Comparison of ENCODE assay signal across 8 cellular contexts in the genomic region with DNA sequence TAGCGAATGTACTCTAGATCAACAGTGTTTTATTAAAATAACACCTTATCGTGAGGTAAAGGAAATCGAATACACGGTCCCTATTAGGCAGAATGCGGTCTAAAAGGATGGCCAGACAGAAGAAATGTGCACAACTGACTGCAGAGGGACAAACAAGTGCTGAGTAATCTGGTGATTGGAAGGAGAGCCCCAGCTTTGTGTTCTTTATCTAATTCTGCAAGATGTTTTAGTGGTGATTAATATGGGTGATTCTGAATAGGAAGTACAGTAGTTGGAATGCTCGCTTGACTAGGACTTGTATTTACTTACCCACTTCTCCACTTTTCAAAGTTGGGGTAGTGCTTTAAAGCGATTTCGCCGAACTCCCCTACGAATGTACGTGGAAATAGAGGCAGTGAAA. TPM values are rescaled to one million over a fixed set of nuclear protein-coding genes. Genes with fewer than 3 reads are reported as not detected.
A peak's percentile ranks its signal among the peaks of the same experiment; 100 is the strongest.
DNase-seq lines count a peak whose midpoint lies in the region; ATAC-seq and TF ChIP-seq lines count a peak whose summit lies in the region.

No MANE protein-coding gene starts in this region.

- TF ChIP-seq POLR2A in esophagus muscularis mucosa (IDR thresholded peaks at IDR 0.05; ENCODE audit: low read depth): no peak
- no peak for TF ChIP-seq POLR2A in ovary (IDR thresholded peaks at IDR 0.05)

- H3K9me3 Mint-ChIP-seq in stimulated activated naive CD8-positive, alpha-beta T cell treated with anti-CD3 and anti-CD28 coated beads, Interleukin-15, Interleukin-2, amounts not matched to agents 100 ng/mL and 50 ng/mL, for 24 hours: no peaks in the 10 kb centered on the region

- no peak for ATAC-seq in stimulated activated naive CD8-positive, alpha-beta T cell treated with anti-CD3 and anti-CD28 coated beads, Interleukin-15, Interleukin-2, amounts not matched to agents 100 U/mL and 50 U/mL, for 24 hours
- ATAC-seq in GM19463 (IDR thresholded peaks at IDR 0.05; ENCODE audit: unreplicated experiment): no peak
- ATAC-seq in GM18511 (IDR thresholded peaks at IDR 0.05; ENCODE audit: unreplicated experiment): no peak

- TF ChIP-seq CTCF in esophagus muscularis mucosa (IDR thresholded peaks at IDR 0.05): no peak
- TF ChIP-seq CTCF in ovary (IDR thresholded peaks at IDR 0.05): no peak

- TF ChIP-seq EP300 in esophagus muscularis mucosa (IDR thresholded peaks at IDR 0.05) (no peak), ovary (IDR thresholded peaks at IDR 0.05) (no peak)

- peaks cover 46% of the 10 kb centered on the region for H3K4me1 Mint-ChIP-seq in stimulated activated naive CD8-positive, alpha-beta T cell treated with anti-CD3 and anti-CD28 coated beads, Interleukin-15, Interleukin-2, amounts not matched to agents 100 ng/mL and 50 ng/mL, for 24 hours (ENCODE audit: low read depth)

- H3K27me3 Mint-ChIP-seq in stimulated activated naive CD8-positive, alpha-beta T cell treated with anti-CD3 and anti-CD28 coated beads, Interleukin-15, Interleukin-2, amounts not matched to agents 100 ng/mL and 50 ng/mL, for 24 hours: no peaks in the 10 kb centered on the region

- 38% methylated on average over 11 of the region's 11 CpGs for WGBS in esophagus muscularis mucosa
- WGBS in ovary, 3 donors: 29 to 32% (median 31%) methylated on average over 11 of the region's 11 CpGs

- H3K4me3 ChIP-seq in esophagus muscularis mucosa (peak overlapping the region; percentile 68 to 82 (median 72)), ovary (peak overlapping the region; percentile 54)

- H3K9me3 ChIP-seq in esophagus muscularis mucosa: peaks cover 0 to 4% (median 0%) of the 10 kb centered on the region in 4 donors
- no peaks in the 10 kb centered on the region for H3K9me3 ChIP-seq in ovary

- intact Hi-C loops in esophagus muscularis mucosa (cut with DNase I): no loop called here
- intact Hi-C loops in ovary (cut with DNase I): no loop called here

- H3K27ac Mint-ChIP-seq in stimulated activated naive CD8-positive, alpha-beta T cell treated with anti-CD3 and anti-CD28 coated beads, Interleukin-15, Interleukin-2, amounts not matched to agents 100 ng/mL and 50 ng/mL, for 24 hours: peak overlapping the region; percentile 83

- peaks cover 6 to 50% (median 33%) of the 10 kb centered on the region in 4 donors for H3K4me1 ChIP-seq in esophagus muscularis mucosa
- no peaks in the 10 kb centered on the region for H3K4me1 ChIP-seq in ovary (ENCODE audit: insufficient read depth)

- H3K36me3 Mint-ChIP-seq in stimulated activated naive CD8-positive, alpha-beta T cell treated with anti-CD3 and anti-CD28 coated beads, Interleukin-15, Interleukin-2, amounts not matched to agents 100 ng/mL and 50 ng/mL, for 24 hours (ENCODE audit: low read depth): no peaks in the 10 kb centered on the region

- DNase-seq in stimulated activated naive CD8-positive, alpha-beta T cell treated with anti-CD3 and anti-CD28 coated beads, Interleukin-15, Interleukin-2, amounts not matched to agents 100 U/mL and 50 U/mL, for 24 hours: no peak
- DNase-seq in SW480 (ENCODE audit: low spot score) (peak; percentile 46), esophagus muscularis mucosa (ENCODE audit: extremely low spot score) (no peak), ovary (no peak), NCI-H1930 (lab: John Stamatoyannopoulos, UW) (no peak)

- H3K4me3 Mint-ChIP-seq in stimulated activated naive CD8-positive, alpha-beta T cell treated with anti-CD3 and anti-CD28 coated beads, Interleukin-15, Interleukin-2, amounts not matched to agents 100 ng/mL and 50 ng/mL, for 24 hours: peak overlapping the region; percentile 96

- no peaks in the 10 kb centered on the region for H3K36me3 ChIP-seq in esophagus muscularis mucosa
- no peaks in the 10 kb centered on the region for H3K36me3 ChIP-seq in ovary

- peak overlapping the region; percentile 91 to 93 (median 92) for H3K27ac ChIP-seq in esophagus muscularis mucosa (replicated peaks in 1 of 4)
- peak overlapping the region in 1 of 2 donors; percentile 88 for H3K27ac ChIP-seq in ovary

- H3K27me3 ChIP-seq in esophagus muscularis mucosa (peaks cover 0 to 4% (median 0%) of the 10 kb centered on the region in 4 donors), ovary (no peaks in the 10 kb centered on the region)

RNA-seq across cellular contexts. Expression of a gene that starts 1.2 kb away (rescaled TPM):
- 10 to 100 TPM; 24.4 to 31.9 (median 27.6) TPM for total RNA-seq in esophagus muscularis mucosa
- 10 to 100 TPM; 11.0 to 17.9 (median 15.3) TPM for total RNA-seq in ovary
- 10 to 100 TPM in 1 of 2 donors, 1 to 10 TPM in 1; 6.1 to 17.2 TPM for polyA plus RNA-seq in ovary
